8 cellular contexts compared by ENCODE assay signal in the genomic region with DNA sequence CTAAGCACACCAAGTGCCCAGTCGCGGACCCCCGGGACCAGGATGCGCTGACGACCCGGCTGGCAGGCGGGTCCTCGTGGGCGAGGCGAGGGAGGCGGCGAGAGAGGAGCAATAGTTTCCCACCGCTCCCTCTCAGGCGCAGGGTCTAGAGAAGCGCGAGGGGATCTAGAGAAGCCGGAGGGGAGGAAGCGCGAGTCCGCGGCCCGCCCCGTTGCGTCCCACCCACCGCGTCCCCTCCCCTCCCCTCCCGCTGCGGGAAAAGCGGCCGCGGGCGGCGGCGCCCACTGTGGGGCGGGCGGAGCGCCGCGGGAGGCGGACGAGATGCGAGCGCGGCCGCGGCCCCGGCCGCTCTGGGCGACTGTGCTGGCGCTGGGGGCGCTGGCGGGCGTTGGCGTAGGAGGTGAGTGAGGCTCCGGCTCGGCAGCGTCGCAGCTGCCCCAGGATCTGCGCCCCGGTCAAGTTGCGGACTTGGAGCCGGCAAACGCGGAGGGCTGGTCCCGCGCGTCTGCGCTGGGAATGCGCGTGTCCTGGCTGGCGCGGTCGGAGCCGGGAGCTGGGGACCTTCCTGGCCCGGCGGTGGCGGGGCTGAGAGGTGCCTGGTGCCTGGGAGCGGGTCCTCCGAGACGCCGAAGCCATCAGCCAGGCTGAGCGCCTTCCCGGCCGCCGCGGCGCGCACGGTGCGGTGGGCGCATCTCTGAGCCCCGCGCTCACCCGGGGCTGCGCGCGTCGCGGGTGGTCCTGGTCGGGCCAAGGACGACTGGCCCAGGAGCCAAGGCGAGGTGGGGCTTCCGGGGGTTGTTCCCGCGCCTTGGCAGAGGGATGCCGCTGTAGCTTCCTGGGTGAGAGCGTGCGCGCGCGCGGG. TPM values are rescaled to one million over a fixed set of nuclear protein-coding genes. Genes with fewer than 3 reads are reported as not detected.
DNase-seq lines count a peak whose midpoint lies in the region; ATAC-seq and TF ChIP-seq lines count a peak whose summit lies in the region.

Gene ITGB3 (plus strand): TSS at position 287 of the 862 bp plus-strand sequence. CDS start 35 bp downstream, at position 322.

- ATAC-seq in HG02970 (IDR thresholded peaks at IDR 0.05; ENCODE audit: low FRiP score, unreplicated experiment) (peak; percentile 72), lung (ENCODE audit: insufficient read depth, low FRiP score) (peak; percentile 82)

- H3K27me3 ChIP-seq in dorsolateral prefrontal cortex (peaks cover 0 to 14% (median 0%) of the 10 kb centered on the region in 45 donors), lung (ENCODE audit: control insufficient read depth, insufficient read depth) (no peaks in the 10 kb centered on the region)

- peaks cover 3 to 5% of the 10 kb centered on the region in 2 donors for H3K4me1 ChIP-seq in lung (ENCODE audit: control insufficient read depth in 2 of 2, insufficient read depth in 2 of 2, low read length in 2 of 2)

- peak in 25 of 56 donors; percentile 6 to 62 (median 24) for TF ChIP-seq CTCF in dorsolateral prefrontal cortex (IDR thresholded peaks at IDR 0.05 in 54 of 56, conservative IDR thresholded peaks at IDR 0.05 in 2 of 56; ENCODE audit: low read depth in 1 of 56, partially characterized antibody in 56 of 56)
- peak; percentile 11 for TF ChIP-seq CTCF in lung (IDR thresholded peaks at IDR 0.05; ENCODE audit: control extremely low read depth, extremely low read depth)

- intact Hi-C loops in dorsolateral prefrontal cortex (cut with DNase I) = loop anchor here in 1 of 2 donors (5.0 kb wide), 1 partner anchor 44 kb away; no protein-coding TSS in a partner anchor

- 1 to 2% methylated on average over 55 to 112 of the region's 112 CpGs for WGBS in lung, 2 donors

- H3K27ac ChIP-seq in dorsolateral prefrontal cortex = peak within 1 kb of the TSS in 14 of 59 donors; percentile 4 to 73 (median 28)
- H3K27ac ChIP-seq in lung (ENCODE audit: low read depth in 1 of 2, low read length in 1 of 2) = peak within 1 kb of the TSS; percentile 52 to 62

- H3K36me3 ChIP-seq in lung (ENCODE audit: control insufficient read depth in 2 of 2, insufficient read depth in 2 of 2, low read length in 2 of 2) = no peaks in the 10 kb centered on the region

- H3K4me3 ChIP-seq in dorsolateral prefrontal cortex (peak within 1 kb of the TSS; percentile 43 to 85 (median 70)), lung (peak within 1 kb of the TSS; percentile 47)

- H3K9me3 ChIP-seq in lung (ENCODE audit: control insufficient read depth in 2 of 2, insufficient read depth in 1 of 2, low read length in 1 of 2) = no peaks in the 10 kb centered on the region

- DNase-seq in NCI-H1436 (lab: John Stamatoyannopoulos, UW) (peak; percentile 67), NCI-H1436 treated with DMSO at 0.1 percent for 48 hours (lab: John Stamatoyannopoulos, UW) (no peak), NCI-H2196 treated with DMSO at 0.1 percent for 48 hours (lab: John Stamatoyannopoulos, UW; ENCODE audit: unreplicated experiment) (peak; percentile 39), dorsolateral prefrontal cortex (peak in 6 of 10 donors; percentile 14 to 63 (median 48)), lung (ENCODE audit: low spot score) (peak; percentile 72)
- DNase-seq in activated CD4-positive, alpha-beta T cell treated with anti-CD3 and anti-CD28 coated beads, Interleukin-2, amount 50 U/mL, for 1 hour = peak; percentile 59
- peak; percentile 32 to 37 (median 37) for DNase-seq in stimulated activated CD4-positive, alpha-beta T cell treated with anti-CD3 and anti-CD28 coated beads, TNF-alpha, amount 100 ng/mL, for 4 hours (ENCODE audit: low read depth in 3 of 3)

RNA-seq across cellular contexts. Expression of gene ITGB3, which starts in this region (rescaled TPM):
- total RNA-seq in dorsolateral prefrontal cortex = 1 to 10 TPM in 91 of 120 experiments, under 1 TPM in 29; 0.16 to 6.6 (median 1.6) TPM
- 10 to 100 TPM in 1 of 2 donors, 1 to 10 TPM in 1; 9.6 to 15.9 TPM for total RNA-seq in lung
- polyA plus RNA-seq in lung = 1 to 10 TPM; 1.3 to 5.7 TPM
